In the genomic region with DNA sequence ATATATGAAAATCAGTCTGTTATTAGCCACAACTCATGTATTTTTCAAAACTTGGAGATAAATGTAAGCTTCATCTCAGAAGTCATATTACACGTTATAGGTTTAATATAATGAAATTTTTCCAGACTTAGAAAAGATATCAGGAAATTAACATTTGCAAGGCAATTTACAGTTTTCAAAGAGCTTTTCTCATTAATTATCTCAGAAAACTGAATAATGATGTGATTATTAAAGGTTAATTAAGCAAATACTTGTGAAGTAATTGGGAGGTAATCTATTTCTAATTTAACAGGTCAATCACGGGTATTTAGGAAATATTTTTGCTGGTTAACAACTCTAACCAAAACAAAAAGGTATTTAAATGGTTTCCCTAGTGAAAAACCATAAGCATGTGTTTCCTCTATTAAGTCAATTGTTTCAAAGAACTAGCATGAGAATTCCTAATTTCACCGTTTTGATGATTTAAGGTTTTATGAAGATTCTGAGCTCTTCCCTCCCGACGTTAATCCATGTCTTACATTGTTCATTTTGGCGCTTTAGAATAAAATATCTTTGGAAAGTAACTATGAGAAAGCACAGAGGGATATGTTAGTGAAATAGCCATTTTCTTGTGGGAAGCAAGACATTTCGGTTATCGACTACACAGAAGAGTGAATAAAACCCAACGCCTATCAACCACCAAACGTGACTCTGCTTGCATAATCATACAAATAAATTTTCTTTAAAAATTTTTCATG, we compare ENCODE assay signal across 1 cellular context.
TF ChIP-seq lines count a peak whose summit lies in the region.

No MANE protein-coding gene starts in this region.

TF ChIP-seq in GM23338, 12 proteins besides CTCF, POLR2A, EP300 and RAD21 (continued from another document):
- TF ChIP-seq, protein P1, sequence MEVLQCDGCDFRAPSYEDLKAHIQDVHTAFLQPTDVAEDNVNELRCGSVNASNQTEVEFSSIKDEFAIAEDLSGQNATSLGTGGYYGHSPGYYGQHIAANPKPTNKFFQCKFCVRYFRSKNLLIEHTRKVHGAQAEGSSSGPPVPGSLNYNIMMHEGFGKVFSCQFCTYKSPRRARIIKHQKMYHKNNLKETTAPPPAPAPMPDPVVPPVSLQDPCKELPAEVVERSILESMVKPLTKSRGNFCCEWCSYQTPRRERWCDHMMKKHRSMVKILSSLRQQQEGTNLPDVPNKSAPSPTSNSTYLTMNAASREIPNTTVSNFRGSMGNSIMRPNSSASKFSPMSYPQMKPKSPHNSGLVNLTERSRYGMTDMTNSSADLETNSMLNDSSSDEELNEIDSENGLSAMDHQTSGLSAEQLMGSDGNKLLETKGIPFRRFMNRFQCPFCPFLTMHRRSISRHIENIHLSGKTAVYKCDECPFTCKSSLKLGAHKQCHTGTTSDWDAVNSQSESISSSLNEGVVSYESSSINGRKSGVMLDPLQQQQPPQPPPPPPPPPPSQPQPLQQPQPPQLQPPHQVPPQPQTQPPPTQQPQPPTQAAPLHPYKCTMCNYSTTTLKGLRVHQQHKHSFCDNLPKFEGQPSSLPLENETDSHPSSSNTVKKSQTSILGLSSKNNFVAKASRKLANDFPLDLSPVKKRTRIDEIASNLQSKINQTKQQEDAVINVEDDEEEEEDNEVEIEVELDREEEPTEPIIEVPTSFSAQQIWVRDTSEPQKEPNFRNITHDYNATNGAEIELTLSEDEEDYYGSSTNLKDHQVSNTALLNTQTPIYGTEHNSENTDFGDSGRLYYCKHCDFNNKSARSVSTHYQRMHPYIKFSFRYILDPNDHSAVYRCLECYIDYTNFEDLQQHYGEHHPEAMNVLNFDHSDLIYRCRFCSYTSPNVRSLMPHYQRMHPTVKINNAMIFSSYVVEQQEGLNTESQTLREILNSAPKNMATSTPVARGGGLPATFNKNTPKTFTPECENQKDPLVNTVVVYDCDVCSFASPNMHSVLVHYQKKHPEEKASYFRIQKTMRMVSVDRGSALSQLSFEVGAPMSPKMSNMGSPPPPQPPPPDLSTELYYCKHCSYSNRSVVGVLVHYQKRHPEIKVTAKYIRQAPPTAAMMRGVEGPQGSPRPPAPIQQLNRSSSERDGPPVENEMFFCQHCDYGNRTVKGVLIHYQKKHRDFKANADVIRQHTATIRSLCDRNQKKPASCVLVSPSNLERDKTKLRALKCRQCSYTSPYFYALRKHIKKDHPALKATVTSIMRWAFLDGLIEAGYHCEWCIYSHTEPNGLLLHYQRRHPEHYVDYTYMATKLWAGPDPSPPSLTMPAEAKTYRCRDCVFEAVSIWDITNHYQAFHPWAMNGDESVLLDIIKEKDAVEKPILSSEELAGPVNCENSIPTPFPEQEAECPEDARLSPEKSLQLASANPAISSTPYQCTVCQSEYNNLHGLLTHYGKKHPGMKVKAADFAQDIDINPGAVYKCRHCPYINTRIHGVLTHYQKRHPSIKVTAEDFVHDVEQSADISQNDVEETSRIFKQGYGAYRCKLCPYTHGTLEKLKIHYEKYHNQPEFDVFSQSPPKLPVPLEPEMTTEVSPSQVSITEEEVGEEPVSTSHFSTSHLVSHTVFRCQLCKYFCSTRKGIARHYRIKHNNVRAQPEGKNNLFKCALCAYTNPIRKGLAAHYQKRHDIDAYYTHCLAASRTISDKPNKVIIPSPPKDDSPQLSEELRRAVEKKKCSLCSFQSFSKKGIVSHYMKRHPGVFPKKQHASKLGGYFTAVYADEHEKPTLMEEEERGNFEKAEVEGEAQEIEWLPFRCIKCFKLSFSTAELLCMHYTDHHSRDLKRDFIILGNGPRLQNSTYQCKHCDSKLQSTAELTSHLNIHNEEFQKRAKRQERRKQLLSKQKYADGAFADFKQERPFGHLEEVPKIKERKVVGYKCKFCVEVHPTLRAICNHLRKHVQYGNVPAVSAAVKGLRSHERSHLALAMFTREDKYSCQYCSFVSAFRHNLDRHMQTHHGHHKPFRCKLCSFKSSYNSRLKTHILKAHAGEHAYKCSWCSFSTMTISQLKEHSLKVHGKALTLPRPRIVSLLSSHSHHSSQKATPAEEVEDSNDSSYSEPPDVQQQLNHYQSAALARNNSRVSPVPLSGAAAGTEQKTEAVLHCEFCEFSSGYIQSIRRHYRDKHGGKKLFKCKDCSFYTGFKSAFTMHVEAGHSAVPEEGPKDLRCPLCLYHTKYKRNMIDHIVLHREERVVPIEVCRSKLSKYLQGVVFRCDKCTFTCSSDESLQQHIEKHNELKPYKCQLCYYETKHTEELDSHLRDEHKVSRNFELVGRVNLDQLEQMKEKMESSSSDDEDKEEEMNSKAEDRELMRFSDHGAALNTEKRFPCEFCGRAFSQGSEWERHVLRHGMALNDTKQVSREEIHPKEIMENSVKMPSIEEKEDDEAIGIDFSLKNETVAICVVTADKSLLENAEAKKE (CRISPR knock-in tag; IDR thresholded peaks at IDR 0.05), result no peak
